ENCODE assay signal across 10 cellular contexts in the genomic region with DNA sequence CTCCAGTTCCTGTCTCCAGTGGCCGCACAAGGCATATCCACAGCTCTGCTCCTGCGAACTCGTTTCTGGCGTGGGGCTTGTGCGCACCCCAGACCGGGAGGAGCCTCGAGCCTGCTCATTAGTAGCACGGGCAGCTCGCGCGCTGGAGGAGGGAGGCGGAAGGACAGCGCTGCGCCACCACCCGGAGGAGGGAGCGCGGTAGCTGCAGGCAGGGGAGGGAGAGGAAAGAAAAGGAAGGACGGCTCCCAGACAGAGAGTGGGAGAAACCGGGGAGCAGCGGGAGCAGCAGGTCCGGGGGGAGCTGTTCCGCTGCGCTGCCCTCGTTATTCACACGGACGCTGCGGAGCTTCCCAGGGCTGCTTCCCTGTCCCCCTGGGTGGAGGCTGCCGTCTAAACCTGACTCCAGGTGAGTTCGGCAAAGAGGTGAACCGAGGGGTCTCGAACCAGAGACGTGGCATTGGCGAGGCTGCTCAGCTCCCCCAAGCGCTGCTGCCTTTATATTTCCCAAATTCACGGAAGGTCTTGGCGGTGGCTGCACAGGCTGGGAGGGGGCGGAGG.
A peak's percentile ranks its signal among the peaks of the same experiment; 100 is the strongest.
DNase-seq lines count a peak whose midpoint lies in the region; ATAC-seq and TF ChIP-seq lines count a peak whose summit lies in the region.
"Had no signal": no experiment of that assay in that cellular context is flagged by ENCODE, and none has a peak within 500 bp of the region (broad histone marks: within the 10 kb centered on the region; RNA-seq: fewer than 3 reads in every experiment).

No MANE protein-coding gene starts in this region.

- DNase-seq in activated CD4-positive, alpha-beta T cell treated with anti-CD3 and anti-CD28 coated beads for 48 hours: peak; percentile 2
- no peak for DNase-seq in activated CD4-positive, alpha-beta T cell treated with anti-CD3 and anti-CD28 coated beads for 1 hour
- DNase-seq in amniotic stem cell (lab: John Stamatoyannopoulos, UW) (peak; percentile 33), iris pigment epithelial cell (ENCODE audit: low read depth) (peak; percentile 70), type B pancreatic cell (ENCODE audit: extremely low spot score, unreplicated experiment) (peak; percentile 73), hippocampal formation (lab: John Stamatoyannopoulos, UW) (no peak)
- DNase-seq in stimulated activated naive CD8-positive, alpha-beta T cell treated with anti-CD3 and anti-CD28 coated beads, Interleukin-15, amount 100 ng/mL, for 72 hours: no peak
- DNase-seq: activated naive CD4-positive, alpha-beta T cell; NCI-H526 treated with DMSO at 0.1 percent for 48 hours had no signal

- H3K9me3 Mint-ChIP-seq in type B pancreatic cell: no peaks in the 10 kb centered on the region
- H3K9me3 Mint-ChIP-seq in stimulated activated naive CD8-positive, alpha-beta T cell treated with anti-CD3 and anti-CD28 coated beads, Interleukin-15, amount 100 ng/mL, for 72 hours: peaks cover 8 to 13% of the 10 kb centered on the region in 2 donors

- peaks cover 37% of the 10 kb centered on the region for H3K27me3 Mint-ChIP-seq in type B pancreatic cell
- peaks cover 12% of the 10 kb centered on the region for H3K27me3 Mint-ChIP-seq in stimulated activated naive CD8-positive, alpha-beta T cell treated with anti-CD3 and anti-CD28 coated beads, Interleukin-15, amount 100 ng/mL, for 72 hours

- H3K36me3 Mint-ChIP-seq in type B pancreatic cell: no peaks in the 10 kb centered on the region

- peak overlapping the region; percentile 71 for H3K27ac Mint-ChIP-seq in type B pancreatic cell
- no peak overlapping the region for H3K27ac Mint-ChIP-seq in stimulated activated naive CD8-positive, alpha-beta T cell treated with anti-CD3 and anti-CD28 coated beads, Interleukin-15, amount 100 ng/mL, for 72 hours

- peak; percentile 61 for TF ChIP-seq CTCF in type B pancreatic cell (conservative IDR thresholded peaks at IDR 0.05)

- H3K4me1 Mint-ChIP-seq in type B pancreatic cell (ENCODE audit: unreplicated experiment): peaks cover 6% of the 10 kb centered on the region
- H3K4me1 Mint-ChIP-seq in stimulated activated naive CD8-positive, alpha-beta T cell treated with anti-CD3 and anti-CD28 coated beads, Interleukin-15, amount 100 ng/mL, for 72 hours: no peaks in the 10 kb centered on the region

- no peak for ATAC-seq in stimulated activated naive CD8-positive, alpha-beta T cell treated with anti-CD3 and anti-CD28 coated beads, Interleukin-15, amount 100 ng/mL, for 72 hours
- ATAC-seq in GM21723 (IDR thresholded peaks at IDR 0.05; ENCODE audit: unreplicated experiment): no peak

- H3K4me3 Mint-ChIP-seq in type B pancreatic cell: peak overlapping the region; percentile 92
- no peak overlapping the region for H3K4me3 Mint-ChIP-seq in stimulated activated naive CD8-positive, alpha-beta T cell treated with anti-CD3 and anti-CD28 coated beads, Interleukin-15, amount 100 ng/mL, for 72 hours

Comparison
In these comparisons a context has a peak if more than half of its experiments do, and no peak if none do; other contexts are left out.
1. DNase-seq: peak in activated CD4-positive, alpha-beta T cell treated with anti-CD3 and anti-CD28 coated beads for 48 hours (single experiment), amniotic stem cell (single experiment), iris pigment epithelial cell (single experiment) and type B pancreatic cell (single experiment); none in activated CD4-positive, alpha-beta T cell treated with anti-CD3 and anti-CD28 coated beads for 1 hour (single experiment), stimulated activated naive CD8-positive, alpha-beta T cell treated with anti-CD3 and anti-CD28 coated beads, Interleukin-15, amount 100 ng/mL, for 72 hours (0 of 2) and hippocampal formation (0 of 2).